Comparison of ENCODE assay signal across 8 cellular contexts in genomic region chr2:39728085-39728484, GRCh38. TPM values are rescaled to one million over a fixed set of nuclear protein-coding genes. Genes with fewer than 3 reads are reported as not detected.
DNase-seq lines count a peak whose midpoint lies in the region; ATAC-seq and FAIRE-seq lines count a peak whose summit lies in the region.
"Not testable (repeated sequence)": the region's sequence is repeated elsewhere in the genome, so short reads cannot be mapped to it uniquely, and the experiment has no call there.

No MANE protein-coding gene starts in this region.

- H4K91ac ChIP-seq in mesenchymal stem cell (ENCODE audit: low read length) = not testable (repeated sequence)

- not testable (repeated sequence) for H3K18ac ChIP-seq in mesenchymal stem cell (ENCODE audit: low read depth in 1 of 2, low read length in 2 of 2)

- H2AFZ ChIP-seq in mesenchymal stem cell (ENCODE audit: low read depth, low read length) = not testable (repeated sequence)

- FAIRE-seq in HTR-8/SVneo (lab: Jason Lieb, UNC) = not testable (repeated sequence)

- peak; percentile 63 for DNase-seq in A172 (ENCODE audit: low spot score)
- DNase-seq in HTR-8/SVneo (ENCODE audit: insufficient read length, low spot score) = peak; percentile 43
- not testable (repeated sequence) for DNase-seq in activated naive CD8-positive, alpha-beta T cell treated with anti-CD3 and anti-CD28 coated beads, Interleukin-2, amount 50 U/mL, for 24 hours
- DNase-seq in mesenchymal stem cell = peak; percentile 68

- H3K9me3 ChIP-seq in mesenchymal stem cell (ENCODE audit: control insufficient read depth, low read length) = not testable (repeated sequence)

- not testable (repeated sequence) for H3K9ac ChIP-seq in mesenchymal stem cell (ENCODE audit: low read length)

- H2BK120ac ChIP-seq in mesenchymal stem cell (ENCODE audit: low read depth, low read length) = not testable (repeated sequence)

- WGBS in mesenchymal stem cell = 86% methylated on average over 3 of the region's 4 CpGs

- not testable (repeated sequence) for H3K4me1 Mint-ChIP-seq in activated naive CD8-positive, alpha-beta T cell treated with anti-CD3 and anti-CD28 coated beads, Interleukin-2, amount 50 U/mL, for 24 hours

- not testable (repeated sequence) for H2AK5ac ChIP-seq in mesenchymal stem cell (ENCODE audit: low read length, severe bottlenecking)

- H3K4me3 ChIP-seq in mesenchymal stem cell (ENCODE audit: insufficient read depth in 1 of 2, low read depth in 1 of 2, low read length in 2 of 2) = not testable (repeated sequence)

- not testable (repeated sequence) for H2BK5ac ChIP-seq in mesenchymal stem cell (ENCODE audit: low read depth, low read length, poor library complexity, severe bottlenecking)

- not testable (repeated sequence) for H3K36me3 ChIP-seq in mesenchymal stem cell (ENCODE audit: control insufficient read depth in 1 of 2, insufficient read depth in 2 of 2, low read depth in 1 of 2, low read length in 2 of 2)

- H2BK15ac ChIP-seq in mesenchymal stem cell (ENCODE audit: low read depth, poor library complexity, severe bottlenecking) = not testable (repeated sequence)

- not testable (repeated sequence) for H3K27me3 Mint-ChIP-seq in activated naive CD8-positive, alpha-beta T cell treated with anti-CD3 and anti-CD28 coated beads, Interleukin-2, amount 50 U/mL, for 24 hours

- H3K79me1 ChIP-seq in mesenchymal stem cell (replicated peaks; ENCODE audit: low read length, poor library complexity, severe bottlenecking) = not testable (repeated sequence)

- H3K14ac ChIP-seq in mesenchymal stem cell (ENCODE audit: low read length in 2 of 2) = not testable (repeated sequence)

- not testable (repeated sequence) for H3K36me3 Mint-ChIP-seq in activated naive CD8-positive, alpha-beta T cell treated with anti-CD3 and anti-CD28 coated beads, Interleukin-2, amount 50 U/mL, for 24 hours (ENCODE audit: low read depth)

- H3K4me2 ChIP-seq in mesenchymal stem cell (ENCODE audit: low read length, poor library complexity, severe bottlenecking) = not testable (repeated sequence)

- H2BK12ac ChIP-seq in mesenchymal stem cell (ENCODE audit: low read length in 2 of 2) = not testable (repeated sequence)

- not testable (repeated sequence) for H4K8ac ChIP-seq in mesenchymal stem cell (ENCODE audit: low read length)

- not testable (repeated sequence) for H3K23ac ChIP-seq in mesenchymal stem cell (ENCODE audit: low read length in 2 of 2)

- H3K4me1 ChIP-seq in mesenchymal stem cell (ENCODE audit: control insufficient read depth, insufficient read depth, low read depth, low read length) = peaks cover 14% of the 10 kb centered on the region

- H3K27ac Mint-ChIP-seq in activated naive CD8-positive, alpha-beta T cell treated with anti-CD3 and anti-CD28 coated beads, Interleukin-2, amount 50 U/mL, for 24 hours = peak overlapping the region; percentile 1

- not testable (repeated sequence) for H3K27me3 ChIP-seq in mesenchymal stem cell (ENCODE audit: control insufficient read depth in 1 of 2, insufficient read depth in 1 of 2, low read length in 2 of 2)

- H3K27ac ChIP-seq in mesenchymal stem cell (ENCODE audit: low read length, poor library complexity, severe bottlenecking) = not testable (repeated sequence)

- H3K9me3 Mint-ChIP-seq in activated naive CD8-positive, alpha-beta T cell treated with anti-CD3 and anti-CD28 coated beads, Interleukin-2, amount 50 U/mL, for 24 hours = not testable (repeated sequence)

- not testable (repeated sequence) for H3K4me3 Mint-ChIP-seq in activated naive CD8-positive, alpha-beta T cell treated with anti-CD3 and anti-CD28 coated beads, Interleukin-2, amount 50 U/mL, for 24 hours

- not testable (repeated sequence) for H3K4ac ChIP-seq in mesenchymal stem cell (ENCODE audit: low read depth in 1 of 2, low read length in 2 of 2)

- ATAC-seq in GM18502 (IDR thresholded peaks at IDR 0.05; ENCODE audit: poor library complexity, unreplicated experiment) (peak; percentile 58), GM19463 (IDR thresholded peaks at IDR 0.05; ENCODE audit: unreplicated experiment) (peak; percentile 43), HG02642 (IDR thresholded peaks at IDR 0.05; ENCODE audit: poor library complexity, unreplicated experiment) (peak; percentile 67), HG03135 (IDR thresholded peaks at IDR 0.05; ENCODE audit: unreplicated experiment) (peak; percentile 82)
- not testable (repeated sequence) for ATAC-seq in activated naive CD8-positive, alpha-beta T cell treated with anti-CD3 and anti-CD28 coated beads, Interleukin-2, amount 50 U/mL, for 24 hours

RNA-seq across cellular contexts. Expression of gene THUMPD2, which starts 51.0 kb away (rescaled TPM):
- 15.9 and 18.2 TPM in 2 replicates for total RNA-seq in A172 (2014; rRNA removed; shearing (Covaris generic))
- polyA plus RNA-seq in mesenchymal stem cell (2013, experiment 1 of 2) = 6.5 TPM
- polyA plus RNA-seq in mesenchymal stem cell (2013, experiment 2 of 2) = 6.9 TPM
